Comparison of ENCODE assay signal across 8 cellular contexts in genomic region chr15:39783244-39783820, GRCh38. TPM values are rescaled to one million over a fixed set of nuclear protein-coding genes. Genes with fewer than 3 reads are reported as not detected.
DNase-seq lines count a peak whose midpoint lies in the region; ATAC-seq, FAIRE-seq and TF ChIP-seq lines count a peak whose summit lies in the region.

No MANE protein-coding gene starts in this region.

- H2AFZ ChIP-seq in parathyroid adenoma: peak overlapping the region; percentile 89

- intact Hi-C loops in esophagus muscularis mucosa (cut with DNase I): no loop called here

- TF ChIP-seq CTCF in GM10266 (IDR thresholded peaks at IDR 0.05; ENCODE audit: control insufficient read depth, insufficient read depth, low read depth, missing control alignments): no peak
- no peak for TF ChIP-seq CTCF in RWPE2 (IDR thresholded peaks at IDR 0.05; ENCODE audit: poor library complexity, severe bottlenecking)
- TF ChIP-seq CTCF in esophagus muscularis mucosa (IDR thresholded peaks at IDR 0.05): no peak
- no peak for TF ChIP-seq CTCF in parathyroid adenoma (IDR thresholded peaks at IDR 0.05)
- no peak for TF ChIP-seq CTCF in D721Med (IDR thresholded peaks at IDR 0.05; ENCODE audit: insufficient read depth, missing control alignments)

- 1% methylated on average over 10 of the region's 10 CpGs for WGBS in esophagus muscularis mucosa

- H3K27me3 ChIP-seq in RWPE2 (ENCODE audit: insufficient read depth, poor library complexity, severe bottlenecking) (no peaks in the 10 kb centered on the region), esophagus muscularis mucosa (no peaks in the 10 kb centered on the region), parathyroid adenoma (ENCODE audit: control insufficient read depth, insufficient read depth, low read length) (no peaks in the 10 kb centered on the region)

- peak overlapping the region; percentile 83 for H3K4me3 ChIP-seq in RWPE2 (ENCODE audit: severe bottlenecking)
- H3K4me3 ChIP-seq in esophagus muscularis mucosa: peak overlapping the region; percentile 68 to 79 (median 76)
- H3K4me3 ChIP-seq in parathyroid adenoma (ENCODE audit: low read depth, low read length): peak overlapping the region; percentile 89

- H3K4me2 ChIP-seq in parathyroid adenoma (ENCODE audit: low read length): peak overlapping the region; percentile 89

- ATAC-seq in RWPE2 (ENCODE audit: low read depth) (no peak; the same call in 2 of the 3 replicates), esophagus mucosa (no peak), GM21786 (IDR thresholded peaks at IDR 0.05; ENCODE audit: unreplicated experiment) (no peak)

- H3K27ac ChIP-seq in RWPE2 (ENCODE audit: poor library complexity, severe bottlenecking) (peak overlapping the region; percentile 37), esophagus muscularis mucosa (replicated peaks in 1 of 4) (peak overlapping the region; percentile 72 to 90 (median 84)), parathyroid adenoma (peak overlapping the region; percentile 75)

- TF ChIP-seq EP300 in esophagus muscularis mucosa (IDR thresholded peaks at IDR 0.05): no peak

- DNase-seq in GM10266 (ENCODE audit: extremely low spot score) (peak; percentile 33), RWPE2 (ENCODE audit: low spot score) (no peak), esophagus muscularis mucosa (ENCODE audit: extremely low spot score) (no peak), D721Med (ENCODE audit: insufficient read length, low spot score) (no peak), urothelium cell line (ENCODE audit: low spot score) (no peak)

- no peak overlapping the region for H3K9ac ChIP-seq in parathyroid adenoma

- H3K79me2 ChIP-seq in parathyroid adenoma: no peaks in the 10 kb centered on the region

- no peak for TF ChIP-seq POLR2A in esophagus muscularis mucosa (IDR thresholded peaks at IDR 0.05; ENCODE audit: low read depth)

- FAIRE-seq in D721Med (lab: Jason Lieb, UNC) (no peak), urothelium cell line (lab: Jason Lieb, UNC) (no peak)

- H3K36me3 ChIP-seq in RWPE2 (ENCODE audit: low read depth) (no peaks in the 10 kb centered on the region), esophagus muscularis mucosa (no peaks in the 10 kb centered on the region), parathyroid adenoma (ENCODE audit: control insufficient read depth, insufficient read depth, low read length) (no peaks in the 10 kb centered on the region)

- H3K9me3 ChIP-seq in RWPE2 (ENCODE audit: severe bottlenecking): no peaks in the 10 kb centered on the region
- no peaks in the 10 kb centered on the region for H3K9me3 ChIP-seq in esophagus muscularis mucosa
- H3K9me3 ChIP-seq in parathyroid adenoma (ENCODE audit: control insufficient read depth, low read length): no peaks in the 10 kb centered on the region

- H3K4me1 ChIP-seq in RWPE2 (ENCODE audit: insufficient read depth, poor library complexity, severe bottlenecking): peaks cover 28% of the 10 kb centered on the region
- peaks cover 13 to 58% (median 53%) of the 10 kb centered on the region in 4 donors for H3K4me1 ChIP-seq in esophagus muscularis mucosa
- H3K4me1 ChIP-seq in parathyroid adenoma: no peaks in the 10 kb centered on the region

RNA-seq across cellular contexts. Expression of gene FSIP1, which starts 0.7 kb away (rescaled TPM):
- total RNA-seq in esophagus muscularis mucosa (1 to 10 TPM in 3 of 4 donors, under 1 TPM in 1; 0.83 to 4.6 (median 1.4) TPM), esophagus mucosa (0.28 TPM)
